ENCODE assay signal across 8 cellular contexts in the genomic region with DNA sequence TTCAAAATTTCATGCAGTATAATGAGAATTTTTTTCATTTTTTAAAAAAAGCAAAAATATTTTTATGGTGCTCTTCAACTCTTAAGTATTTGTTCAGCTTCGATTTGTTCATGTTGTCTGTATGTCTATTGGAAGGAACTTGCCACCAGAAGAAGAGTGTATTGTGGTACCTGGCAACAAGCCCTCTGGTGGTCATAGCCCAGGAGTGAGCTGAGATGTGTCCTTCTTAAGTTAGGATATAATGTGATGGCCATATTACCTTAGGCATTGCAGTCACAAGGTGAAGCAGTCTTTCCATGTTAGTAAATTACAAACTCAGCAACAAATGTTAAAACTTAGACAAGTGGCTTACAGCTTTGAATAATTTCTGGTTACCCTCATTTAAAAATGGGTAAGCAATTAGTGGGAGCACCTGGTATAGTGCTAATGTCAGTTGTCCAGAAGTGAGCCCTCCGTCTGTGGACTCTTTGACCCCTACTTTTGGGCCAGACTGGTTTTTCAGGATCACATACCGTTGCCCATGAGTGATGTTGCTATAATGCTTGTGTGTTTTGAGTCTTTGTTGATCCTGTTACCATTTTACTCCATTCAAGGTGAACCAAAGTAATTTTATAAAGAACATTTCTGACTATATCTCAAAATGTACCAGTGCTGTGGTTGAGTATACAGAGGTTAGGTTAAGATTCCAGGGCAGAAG. TPM values are rescaled to one million over a fixed set of nuclear protein-coding genes. Genes with fewer than 3 reads are reported as not detected.
DNase-seq lines count a peak whose midpoint lies in the region; ATAC-seq and TF ChIP-seq lines count a peak whose summit lies in the region.

No MANE protein-coding gene starts in this region.

- no peaks in the 10 kb centered on the region; the same call in 1 of the 2 replicates for H4K20me1 ChIP-seq in PC-3 (ENCODE audit: low read length)

- H3K4me3 ChIP-seq in H7 (ENCODE audit: insufficient read depth, low read depth, low read length) (no peak overlapping the region), PC-3 (ENCODE audit: low read length) (no peak overlapping the region), left lung (no peak overlapping the region), right cardiac atrium (ENCODE audit: low read length) (no peak overlapping the region)

- WGBS in right cardiac atrium: 93% methylated on average over 3 of the region's 3 CpGs

- H3K4me2 ChIP-seq in PC-3 (ENCODE audit: low read length): peak overlapping the region; percentile 40

- H3K27me3 ChIP-seq in H7 (ENCODE audit: control insufficient read depth, insufficient read depth, low read length): no peaks in the 10 kb centered on the region
- no peaks in the 10 kb centered on the region for H3K27me3 ChIP-seq in PC-3 (ENCODE audit: low read length)
- H3K27me3 ChIP-seq in left lung: no peaks in the 10 kb centered on the region
- H3K27me3 ChIP-seq in right cardiac atrium (ENCODE audit: control insufficient read depth, insufficient read depth): no peaks in the 10 kb centered on the region

- TF ChIP-seq CTCF in PC-3 (conservative IDR thresholded peaks at IDR 0.05; ENCODE audit: low read depth, low read length) (peak; percentile 48), left lung (IDR thresholded peaks at IDR 0.05) (no peak)

- CTCF ChIA-PET in PC-3 (lab: Charles Lee): no interaction called here

- intact Hi-C loops in PC-3 (cut with micrococcal nuclease): no loop called here
- intact Hi-C loops in left lung (cut with DNase I): no loop called here
- intact Hi-C loops in right cardiac atrium (cut with DNase I): no loop called here

- peaks cover 57% of the 10 kb centered on the region for H3K79me2 ChIP-seq in PC-3 (ENCODE audit: low read length)

- H3K36me3 ChIP-seq in H7 (replicated peaks; ENCODE audit: control insufficient read depth, insufficient read depth, low read length) (no peaks in the 10 kb centered on the region), PC-3 (ENCODE audit: low read depth, low read length) (peaks cover 15% of the 10 kb centered on the region), left lung (no peaks in the 10 kb centered on the region)

- POLR2A ChIA-PET in PC-3 (lab: Charles Lee; ENCODE audit: unreplicated experiment): no interaction called here

- BruUV-seq in PC-3 (replicated peaks; lab: Mats Ljungman, UMichigan): no TSS peak

- DNase-seq in NCI-H82 (lab: John Stamatoyannopoulos, UW) (peak; percentile 57), NCI-H82 treated with DMSO at 0.1 percent for 48 hours (lab: John Stamatoyannopoulos, UW; ENCODE audit: unreplicated experiment) (no peak), H7 (peak; percentile 23), PC-3 (peak; percentile 46), left lung (no peak), right cardiac atrium (no peak)
- no peak for DNase-seq in activated CD4-positive, CD25-positive, alpha-beta regulatory T cell (lab: John Stamatoyannopoulos, UW)

- no peak overlapping the region for H3K27ac ChIP-seq in PC-3 (ENCODE audit: low read length)
- H3K27ac ChIP-seq in left lung: no peak overlapping the region
- no peak overlapping the region for H3K27ac ChIP-seq in right cardiac atrium (ENCODE audit: low read length)

- ATAC-seq in PC-3 (no peak), left lung (peak; percentile 45), right cardiac atrium (no peak), GM19397 (IDR thresholded peaks at IDR 0.05; ENCODE audit: unreplicated experiment) (no peak)

- H3K4me1 ChIP-seq in PC-3 (ENCODE audit: insufficient read depth, low read length) (peaks cover 17% of the 10 kb centered on the region), left lung (peaks cover 7 to 21% of the 10 kb centered on the region in 2 donors), right cardiac atrium (ENCODE audit: control insufficient read depth, insufficient read depth, low read length) (no peaks in the 10 kb centered on the region)

- no peak overlapping the region for H2AFZ ChIP-seq in PC-3 (ENCODE audit: low read length)

- no peaks in the 10 kb centered on the region for H3F3A ChIP-seq in PC-3 (ENCODE audit: low read length, unreplicated experiment)

- no peaks in the 10 kb centered on the region for H3K9me3 ChIP-seq in PC-3 (ENCODE audit: low read length)
- H3K9me3 ChIP-seq in left lung: no peaks in the 10 kb centered on the region
- no peaks in the 10 kb centered on the region for H3K9me3 ChIP-seq in right cardiac atrium (ENCODE audit: control insufficient read depth, low read length)

- H3K9me2 ChIP-seq in PC-3 (replicated peaks; ENCODE audit: low read length): no peaks in the 10 kb centered on the region

- H3K9ac ChIP-seq in PC-3 (ENCODE audit: low read length): no peak overlapping the region

RNA-seq across cellular contexts. Expression of gene MYO1B, which starts 57.4 kb away (rescaled TPM):
- 47.4 and 55.8 TPM in 2 replicates for total RNA-seq in H7 (2014; rRNA removed; shearing (Covaris generic))
- total RNA-seq in PC-3 (2014; rRNA removed): 88.0 and 93.0 TPM in 2 replicates
- 100 to 1,000 TPM; 136 to 305 TPM for total RNA-seq in left lung
- 10 to 100 TPM; 10.3 to 16.3 (median 13.2) TPM for total RNA-seq in right cardiac atrium
- polyA plus RNA-seq in right cardiac atrium: 6.0 TPM

Comparison
In these comparisons a context has a peak if more than half of its experiments do, and no peak if none do; other contexts are left out.
1. DNase-seq: peak in NCI-H82 (single experiment), H7 (single experiment) and PC-3 (single experiment); none in NCI-H82 treated with DMSO at 0.1 percent for 48 hours (single experiment), left lung (0 of 2), right cardiac atrium (0 of 3) and activated CD4-positive, CD25-positive, alpha-beta regulatory T cell (0 of 4).